ENCODE assay signal across 10 cellular contexts in genomic region chr16:50195276-50195675, GRCh38. TPM values are rescaled to one million over a fixed set of nuclear protein-coding genes. Genes with fewer than 3 reads are reported as not detected.
DNase-seq lines count a peak whose midpoint lies in the region; ATAC-seq, FAIRE-seq and TF ChIP-seq lines count a peak whose summit lies in the region.
"Had no signal": no experiment of that assay in that cellular context is flagged by ENCODE, and none has a peak within 500 bp of the region (broad histone marks: within the 10 kb centered on the region; RNA-seq: fewer than 3 reads in every experiment).

No MANE protein-coding gene starts in this region.

- H3K36me3 ChIP-seq in CD4-positive, CD25-positive, alpha-beta regulatory T cell (ENCODE audit: control insufficient read depth, insufficient read depth, low read length): no peaks in the 10 kb centered on the region
- no peaks in the 10 kb centered on the region for H3K36me3 ChIP-seq in K562 (ENCODE audit: control insufficient read depth, insufficient read depth, low read length)
- H3K36me3 ChIP-seq: right lobe of liver had no signal

- no peak overlapping the region for H3K4me2 ChIP-seq in K562 (ENCODE audit: insufficient read depth, low read length)

- peak overlapping the region; percentile 32 for H3K4me3 ChIP-seq in CD4-positive, CD25-positive, alpha-beta regulatory T cell (ENCODE audit: low read depth, low read length)
- no peak overlapping the region for H3K4me3 ChIP-seq in K562
- H3K4me3 ChIP-seq: right lobe of liver had no signal

- peak overlapping the region in 2 of 3 donors; percentile 3 to 29 for H3K27ac Mint-ChIP-seq in CD4-positive, CD25-positive, alpha-beta regulatory T cell
- peak overlapping the region; percentile 84 for H3K27ac Mint-ChIP-seq in HFFc6
- peak overlapping the region in 4 of 6 donors; percentile 2 to 41 (median 9) for H3K27ac Mint-ChIP-seq in naive B cell

- H3K9ac ChIP-seq in K562 (ENCODE audit: insufficient read depth in 1 of 2, low read depth in 2 of 2, low read length in 2 of 2): no peak overlapping the region

- no peak for TF ChIP-seq EP300 in K562 (IDR thresholded peaks at IDR 0.05; ENCODE audit: low read length)

- H3K27ac ChIP-seq in CD4-positive, CD25-positive, alpha-beta regulatory T cell (ENCODE audit: insufficient read depth, low read length, poor library complexity, severe bottlenecking): peak overlapping the region; percentile 25
- no peak overlapping the region for H3K27ac ChIP-seq in K562 (ENCODE audit: extremely low read depth, low read depth, low read length)
- H3K27ac ChIP-seq: right lobe of liver had no signal

- intact Hi-C loops in K562 (cut with micrococcal nuclease): no loop called here

- no peak for TF ChIP-seq RAD21 in K562 (CRISPR knock-in tag; conservative IDR thresholded peaks at IDR 0.05 in 1 of 2, IDR thresholded peaks at IDR 0.05 in 1 of 2)

- FAIRE-seq in K562 (lab: Jason Lieb, UNC): peak; percentile 58
- FAIRE-seq: islet of Langerhans had no signal

- H3K9me3 ChIP-seq in CD4-positive, CD25-positive, alpha-beta regulatory T cell (ENCODE audit: control insufficient read depth in 2 of 2, low read length in 2 of 2): no peaks in the 10 kb centered on the region
- H3K9me3 ChIP-seq in K562 (replicated peaks; ENCODE audit: control insufficient read depth, insufficient read depth, low read depth, low read length): no peaks in the 10 kb centered on the region
- H3K9me3 ChIP-seq: right lobe of liver had no signal

- POLR2A ChIA-PET in K562 (lab: Yijun Ruan, JAX): no interaction called here

- H3K4me1 ChIP-seq in CD4-positive, CD25-positive, alpha-beta regulatory T cell (ENCODE audit: control insufficient read depth, insufficient read depth, low read length, poor library complexity, severe bottlenecking): peaks cover 33% of the 10 kb centered on the region
- H3K4me1 ChIP-seq in K562 (replicated peaks in 1 of 2; ENCODE audit: control insufficient read depth in 2 of 2, insufficient read depth in 2 of 2, low read length in 2 of 2): peaks cover 0 to 3% of the 10 kb centered on the region in 2 experiments; a peak in 3 of 5 replicates
- H3K4me1 ChIP-seq: right lobe of liver had no signal

- peaks cover 20% of the 10 kb centered on the region for H3K79me2 ChIP-seq in K562 (ENCODE audit: control insufficient read depth, insufficient read depth, low read length)

- H3K36me3 Mint-ChIP-seq in CD4-positive, CD25-positive, alpha-beta regulatory T cell: peaks cover 9% of the 10 kb centered on the region
- H3K36me3 Mint-ChIP-seq in HFFc6 (ENCODE audit: low read depth) (peaks cover 22% of the 10 kb centered on the region), naive B cell (no peaks in the 10 kb centered on the region)

- no peaks in the 10 kb centered on the region for H3K9me1 ChIP-seq in K562 (ENCODE audit: control insufficient read depth, insufficient read depth, low read length)

- H3K4me3 Mint-ChIP-seq in CD4-positive, CD25-positive, alpha-beta regulatory T cell: peak overlapping the region in 1 of 4 donors; percentile 50
- peak overlapping the region; percentile 83 for H3K4me3 Mint-ChIP-seq in HFFc6
- H3K4me3 Mint-ChIP-seq in naive B cell: peak overlapping the region in 7 of 8 donors; percentile 0 to 79 (median 54)

- ATAC-seq in CD4-positive, CD25-positive, alpha-beta regulatory T cell (ENCODE audit: low read depth in 2 of 2): no peak
- ATAC-seq in K562 (no peak), naive B cell (ENCODE audit: low read depth in 2 of 2) (no peak), GM21825 (IDR thresholded peaks at IDR 0.05; ENCODE audit: unreplicated experiment) (no peak)

- no peak overlapping the region for H2AFZ ChIP-seq in K562 (ENCODE audit: low read depth, low read length)

- H3K27me3 ChIP-seq in CD4-positive, CD25-positive, alpha-beta regulatory T cell (ENCODE audit: control insufficient read depth, insufficient read depth, low read length): no peaks in the 10 kb centered on the region
- no peaks in the 10 kb centered on the region for H3K27me3 ChIP-seq in K562 (ENCODE audit: control insufficient read depth in 2 of 2, insufficient read depth in 2 of 2, low read length in 2 of 2)
- H3K27me3 ChIP-seq: right lobe of liver had no signal

- in situ Hi-C loops in K562 (cut with MboI): no loop called here

- no peak for TF ChIP-seq POLR2A in K562 (conservative IDR thresholded peaks at IDR 0.05)

- DNase-seq in CD4-positive, CD25-positive, alpha-beta regulatory T cell: no peak
- peak; percentile 63 for DNase-seq in HFFc6
- DNase-seq in K562 (ENCODE audit: extremely low read depth in 1 of 4, low spot score in 3 of 4): no peak
- no peak for DNase-seq in naive B cell
- no peak for DNase-seq in kidney glomerular epithelial cell (lab: John Stamatoyannopoulos, UW)
- DNase-seq in DMS153 treated with DMSO at 0.1 percent for 48 hours (lab: John Stamatoyannopoulos, UW; ENCODE audit: unreplicated experiment): no peak
- DNase-seq: activated CD4-positive, alpha-beta T cell treated with anti-CD3 and anti-CD28 coated beads for 4 hours; right lobe of liver had no signal

- CTCF ChIA-PET in K562 (lab: Yijun Ruan, JAX; ENCODE audit: low intra/inter-chr PET ratio): no interaction called here

- peaks cover 0 to 2% (median 0%) of the 10 kb centered on the region in 7 donors for H3K9me3 Mint-ChIP-seq in CD4-positive, CD25-positive, alpha-beta regulatory T cell
- H3K9me3 Mint-ChIP-seq in HFFc6: no peaks in the 10 kb centered on the region
- peaks cover 0 to 4% (median 0%) of the 10 kb centered on the region in 7 donors for H3K9me3 Mint-ChIP-seq in naive B cell

- no peaks in the 10 kb centered on the region for H3K27me3 Mint-ChIP-seq in CD4-positive, CD25-positive, alpha-beta regulatory T cell
- H3K27me3 Mint-ChIP-seq in HFFc6 (ENCODE audit: insufficient read depth): peaks cover 3% of the 10 kb centered on the region; the same call in 1 of the 2 replicates
- H3K27me3 Mint-ChIP-seq in naive B cell: no peaks in the 10 kb centered on the region

- BruUV-seq in K562 (replicated peaks; lab: Mats Ljungman, UMichigan): no TSS peak

- H4K20me1 ChIP-seq in K562 (replicated peaks; ENCODE audit: control insufficient read depth, insufficient read depth, low read length): peaks cover 3% of the 10 kb centered on the region; the same call in 1 of the 2 replicates

- 36% methylated on average over 2 of the region's 2 CpGs for WGBS in K562 (ENCODE audit: insufficient coverage, low coverage, missing lambda C conversion rate)

- TF ChIP-seq CTCF in HFFc6 (IDR thresholded peaks at IDR 0.05): no peak
- TF ChIP-seq CTCF in K562 (IDR thresholded peaks at IDR 0.05 in 2 of 3, conservative IDR thresholded peaks at IDR 0.05 in 1 of 3; ENCODE audit: insufficient read depth in 2 of 3, low read depth in 1 of 3, low read length in 3 of 3): no peak

- peaks cover 29 to 74% (median 56%) of the 10 kb centered on the region in 4 donors for H3K4me1 Mint-ChIP-seq in CD4-positive, CD25-positive, alpha-beta regulatory T cell
- peaks cover 88% of the 10 kb centered on the region for H3K4me1 Mint-ChIP-seq in HFFc6 (ENCODE audit: low read depth)
- H3K4me1 Mint-ChIP-seq in naive B cell: peaks cover 41 to 75% (median 73%) of the 10 kb centered on the region in 3 donors

TF ChIP-seq in K562, 482 proteins besides CTCF, POLR2A, EP300 and RAD21:
- TF ChIP-seq IFI16 (CRISPR knock-in tag; IDR thresholded peaks at IDR 0.05): no peak
- no peak for TF ChIP-seq HMG20A (CRISPR knock-in tag; conservative IDR thresholded peaks at IDR 0.05)
- TF ChIP-seq SLC30A9 (CRISPR knock-in tag; IDR thresholded peaks at IDR 0.05): no peak
- no peak for TF ChIP-seq CHD4 (IDR thresholded peaks at IDR 0.05; ENCODE audit: insufficient read depth, insufficient replicate concordance, low read depth, low read length, poor library complexity, severe bottlenecking)
- TF ChIP-seq NFYB (IDR thresholded peaks at IDR 0.05; ENCODE audit: extremely low read depth, insufficient read length): no peak
- TF ChIP-seq MTA2 (IDR thresholded peaks at IDR 0.05; ENCODE audit: low read depth): no peak
- no peak for TF ChIP-seq KLF10 (CRISPR knock-in tag; IDR thresholded peaks at IDR 0.05)
- no peak for TF ChIP-seq ZNF134 (CRISPR knock-in tag; conservative IDR thresholded peaks at IDR 0.05)

RNA-seq across cellular contexts. Expression of gene TENT4B, which starts 42.2 kb away (rescaled TPM):
- total RNA-seq in CD4-positive, CD25-positive, alpha-beta regulatory T cell: 19.7 TPM
- polyA plus RNA-seq in CD4-positive, CD25-positive, alpha-beta regulatory T cell: 1 to 10 TPM; 3.5 to 4.2 (median 3.5) TPM
- total RNA-seq in HFFc6 (2021; fragmentation: NEBNext Ultra II Directional; extraction: Animal tissue kit (Norgen Biotek cat#: 25700)): 10 to 100 TPM; 19.4 to 23.0 (median 21.6) TPM
- 5.1 and 12.6 TPM in 2 replicates for total RNA-seq in K562 (2011; cell fraction: chromatin; rRNA removed; ENCODE audit: low replicate concordance)
- total RNA-seq in K562 (2011; cell fraction: nucleolus; rRNA removed): 4.1 and 4.5 TPM in 2 replicates
- total RNA-seq in K562 (2011; cell fraction: nucleoplasm; rRNA removed): 5.6 and 7.9 TPM in 2 replicates
- total RNA-seq in K562 (2014; rRNA removed) (5.8 and 6.8 TPM in 2 replicates), K562 (2014; rRNA removed; fragmentation: Illumina TruSeq; extraction: Trizol) (7.0 and 7.5 TPM in 2 replicates), K562 (2015; rRNA removed; fragmentation: Illumina TruSeq; extraction: Trizol) (6.6 and 7.0 TPM in 2 replicates), K562 (2021) (7.8 and 8.4 TPM in 2 replicates)
- polyA plus RNA-seq in K562 (2011; rRNA removed) (5.9 and 6.9 TPM in 2 replicates), K562 (2014; fragmentation: Illumina TruSeq; extraction: Trizol) (6.9 and 8.3 TPM in 2 replicates), K562 (2014; fragmentation: Nextera tagmentation; extraction: Ambion mirVana) (1 to 10 TPM; 5.2 to 7.7 TPM), K562 (2014; rRNA removed) (4.1 and 5.8 TPM in 2 replicates), naive B cell (ENCODE audit: low read depth in 6 of 6) (1 to 10 TPM; 3.3 to 8.5 (median 4.6) TPM)
- 2.0 and 2.7 TPM in 2 replicates for polyA plus RNA-seq in K562 (2011; cell fraction: cytosol; rRNA removed)
- 4.1 and 4.3 TPM in 2 replicates for polyA plus RNA-seq in K562 (2011; cell fraction: nucleus; rRNA removed)
- 2.9 and 4.9 TPM in 2 replicates for polyA plus RNA-seq in K562 (2012)
- polyA minus RNA-seq in K562 (2011; rRNA and poly(A)+ RNA removed): 14.7 and 16.8 TPM in 2 replicates
- polyA minus RNA-seq in K562 (2011; cell fraction: cytosol; rRNA and poly(A)+ RNA removed): 5.6 and 6.7 TPM in 2 replicates
- polyA minus RNA-seq in K562 (2011; cell fraction: nucleus; rRNA and poly(A)+ RNA removed): 3.0 and 5.0 TPM in 2 replicates

Comparison
In these comparisons a context has a peak if more than half of its experiments do, and no peak if none do; other contexts are left out.
1. H3K27ac Mint-ChIP-seq: peak in every context shown above with its lines; median percentile 84 in HFFc6; 16 in CD4-positive, CD25-positive, alpha-beta regulatory T cell; 9 in naive B cell.